Comparison of ENCODE assay signal across 1 cellular context in the genomic region with DNA sequence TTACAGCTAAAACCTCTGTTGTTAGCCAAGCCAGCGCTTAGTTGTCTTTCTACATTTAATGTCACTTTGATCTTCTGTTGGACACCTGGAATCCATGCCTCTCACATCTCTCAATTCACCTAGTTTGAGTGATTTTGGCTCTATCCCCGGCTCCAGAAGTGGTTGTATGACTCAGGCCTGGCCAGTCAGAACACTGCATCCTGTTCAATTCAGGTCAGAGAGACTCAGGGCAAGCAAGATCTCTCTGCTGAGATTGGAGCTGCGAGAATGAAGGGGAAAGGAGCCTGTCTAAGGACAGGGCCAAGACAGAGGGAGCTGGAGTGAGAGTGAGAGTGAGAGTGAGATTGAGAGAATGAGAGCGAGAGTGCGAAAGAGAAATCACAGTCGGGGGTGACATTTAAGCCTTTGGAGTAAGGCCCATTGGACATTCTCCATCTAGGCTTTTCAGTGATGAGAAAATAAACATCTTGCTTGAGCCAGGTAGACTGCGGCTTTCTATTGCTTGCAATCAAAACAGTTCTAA.
TF ChIP-seq lines count a peak whose summit lies in the region.

No MANE protein-coding gene starts in this region.

TF ChIP-seq in IMR-90, 13 proteins besides CTCF, POLR2A, EP300 and RAD21:
- no peak for TF ChIP-seq NFE2L2 (IDR thresholded peaks at IDR 0.05; ENCODE audit: low read depth, low read length)
- no peak for TF ChIP-seq CEBPB (IDR thresholded peaks at IDR 0.05; ENCODE audit: low read depth, low read length)
- no peak for TF ChIP-seq MXI1 (IDR thresholded peaks at IDR 0.05; ENCODE audit: borderline replicate concordance, low read depth, low read length)
- TF ChIP-seq MAZ (IDR thresholded peaks at IDR 0.05; ENCODE audit: borderline replicate concordance, low read depth, low read length): no peak
- TF ChIP-seq, protein P1, sequence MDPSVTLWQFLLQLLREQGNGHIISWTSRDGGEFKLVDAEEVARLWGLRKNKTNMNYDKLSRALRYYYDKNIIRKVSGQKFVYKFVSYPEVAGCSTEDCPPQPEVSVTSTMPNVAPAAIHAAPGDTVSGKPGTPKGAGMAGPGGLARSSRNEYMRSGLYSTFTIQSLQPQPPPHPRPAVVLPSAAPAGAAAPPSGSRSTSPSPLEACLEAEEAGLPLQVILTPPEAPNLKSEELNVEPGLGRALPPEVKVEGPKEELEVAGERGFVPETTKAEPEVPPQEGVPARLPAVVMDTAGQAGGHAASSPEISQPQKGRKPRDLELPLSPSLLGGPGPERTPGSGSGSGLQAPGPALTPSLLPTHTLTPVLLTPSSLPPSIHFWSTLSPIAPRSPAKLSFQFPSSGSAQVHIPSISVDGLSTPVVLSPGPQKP (IDR thresholded peaks at IDR 0.05; ENCODE audit: borderline replicate concordance, low read depth, low read length): no peak
- TF ChIP-seq CHD1 (IDR thresholded peaks at IDR 0.05; ENCODE audit: low read depth, low read length): no peak
- TF ChIP-seq, protein P2, sequence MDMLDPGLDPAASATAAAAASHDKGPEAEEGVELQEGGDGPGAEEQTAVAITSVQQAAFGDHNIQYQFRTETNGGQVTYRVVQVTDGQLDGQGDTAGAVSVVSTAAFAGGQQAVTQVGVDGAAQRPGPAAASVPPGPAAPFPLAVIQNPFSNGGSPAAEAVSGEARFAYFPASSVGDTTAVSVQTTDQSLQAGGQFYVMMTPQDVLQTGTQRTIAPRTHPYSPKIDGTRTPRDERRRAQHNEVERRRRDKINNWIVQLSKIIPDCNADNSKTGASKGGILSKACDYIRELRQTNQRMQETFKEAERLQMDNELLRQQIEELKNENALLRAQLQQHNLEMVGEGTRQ (IDR thresholded peaks at IDR 0.05; ENCODE audit: low read depth, low read length): no peak
- TF ChIP-seq MAFK (IDR thresholded peaks at IDR 0.05; ENCODE audit: low read depth, low read length): no peak
- TF ChIP-seq FOS (IDR thresholded peaks at IDR 0.05; ENCODE audit: low read depth, low read length): no peak
TF ChIP-seq in IMR-90: peak in this region for 0.
